ENCODE assay signal across 24 cellular contexts in the genomic region with DNA sequence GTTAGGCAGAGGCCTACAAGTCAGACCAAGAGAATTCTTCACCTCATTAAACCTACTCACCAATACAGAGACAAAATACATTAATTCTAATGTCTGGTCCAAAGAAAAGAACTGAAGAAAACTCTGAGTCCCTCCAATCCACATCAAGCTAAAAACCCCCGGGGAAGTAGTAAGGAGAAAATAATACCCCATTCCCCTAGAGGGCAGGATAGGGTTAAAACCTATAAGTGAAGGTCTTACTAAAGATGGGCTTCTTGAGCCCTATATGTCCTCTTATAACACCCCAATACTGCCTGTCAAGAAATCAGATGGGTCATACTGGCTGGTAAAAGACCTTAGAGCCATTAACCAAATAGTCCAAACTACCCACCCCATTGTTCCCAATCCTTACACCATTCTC.
DNase-seq lines count a peak whose midpoint lies in the region; ATAC-seq, FAIRE-seq and TF ChIP-seq lines count a peak whose summit lies in the region.
"Had no signal": no experiment of that assay in that cellular context is flagged by ENCODE, and none has a peak within 500 bp of the region (broad histone marks: within the 10 kb centered on the region; RNA-seq: fewer than 3 reads in every experiment).

No MANE protein-coding gene starts in this region.

- 79% methylated on average over 1 of the region's 1 CpG; no CpG with 5 or more reads in 1 of the 2 experiments for WGBS in H1 (ENCODE audit: extremely low coverage in 1 of 2, insufficient coverage in 1 of 2, insufficient read length in 1 of 2, insufficient replicate concordance in 2 of 2, low coverage in 1 of 2, low lambda C conversion rate in 2 of 2, missing lambda C conversion rate in 1 of 2), 2 experiments

- DNase-seq in A673 (ENCODE audit: low spot score) (peak; percentile 12), GM23338 (ENCODE audit: low spot score) (peak; percentile 61), H1 (ENCODE audit: low read depth in 1 of 2, low spot score in 2 of 2) (no peak), DMS 273 treated with DMSO at 0.1 percent for 48 hours (lab: John Stamatoyannopoulos, UW) (no peak), NAMALWA (ENCODE audit: low spot score) (no peak)
- DNase-seq in stimulated activated CD4-positive, alpha-beta T cell treated with anti-CD3 and anti-CD28 coated beads, Interleukin-1b, Interleukin-23, amount 100 ng/mL, for 48 hours: no peak
- DNase-seq: Caco-2; CD4-positive, alpha-beta T cell; GDM1; HCEC 1CT; IMR-90; NCI-H1694; NCI-H2081; NCI-H446 treated with DMSO at 0.1 percent for 48 hours; NCI-H526 treated with DMSO at 0.1 percent for 48 hours; PC-9; SIG-M5; T-helper 1 cell had no signal

- TF ChIP-seq EP300 in H1 (IDR thresholded peaks at IDR 0.05; ENCODE audit: borderline replicate concordance in 1 of 2, low read depth in 2 of 2, low read length in 2 of 2): no peak

- no peak for FAIRE-seq in H1 (lab: Jason Lieb, UNC)
- FAIRE-seq: A204.1, GM18507 had no signal

- H3K27ac Mint-ChIP-seq in GM23338: no peak overlapping the region
- H3K27ac Mint-ChIP-seq: CD4-positive, alpha-beta T cell had no signal

- peaks cover 6% of the 10 kb centered on the region for H3K36me3 Mint-ChIP-seq in GM23338 (ENCODE audit: low read depth)

- H4K20me1 ChIP-seq in GM23338 (replicated peaks; ENCODE audit: insufficient read depth): no peaks in the 10 kb centered on the region
- no peaks in the 10 kb centered on the region for H4K20me1 ChIP-seq in OCI-LY3 (ENCODE audit: insufficient read depth, low read length)
- no peaks in the 10 kb centered on the region for H4K20me1 ChIP-seq in H1 (replicated peaks in 1 of 2; ENCODE audit: control insufficient read depth in 1 of 2, insufficient read depth in 2 of 2, low read length in 2 of 2)

- H3K79me2 ChIP-seq in GM23338 (replicated peaks; ENCODE audit: insufficient read depth) (no peaks in the 10 kb centered on the region), OCI-LY3 (ENCODE audit: low read length) (no peaks in the 10 kb centered on the region), H1 (ENCODE audit: control insufficient read depth in 1 of 2, insufficient read depth in 2 of 2, low read length in 2 of 2) (no peaks in the 10 kb centered on the region)

- no peak overlapping the region for H3K18ac ChIP-seq in H1 (ENCODE audit: extremely low read depth, low read length)

- H3K4me2 ChIP-seq in GM23338 (no peak overlapping the region), OCI-LY3 (ENCODE audit: low read length) (no peak overlapping the region), H1 (ENCODE audit: insufficient read depth in 1 of 2, low read depth in 2 of 2, low read length in 2 of 2) (no peak overlapping the region)
- H3K4me2 ChIP-seq: KMS-11, PC-9 had no signal

- no peak overlapping the region for H4K91ac ChIP-seq in H1 (replicated peaks; ENCODE audit: insufficient read length, low read length)

- no peak overlapping the region for H2BK120ac ChIP-seq in H1 (replicated peaks; ENCODE audit: low read depth, low read length)

- H2BK15ac ChIP-seq in H1 (ENCODE audit: low read length): no peak overlapping the region

- peaks cover 11% of the 10 kb centered on the region for H3K9me3 Mint-ChIP-seq in GM23338

- H3K27ac ChIP-seq in A673 (ENCODE audit: low read depth, low read length, poor library complexity, severe bottlenecking): no peak overlapping the region
- H3K27ac ChIP-seq in GM23338 (ENCODE audit: low read depth): no peak overlapping the region
- H3K27ac ChIP-seq in OCI-LY3 (ENCODE audit: low read length): no peak overlapping the region
- H3K27ac ChIP-seq in H1 (ENCODE audit: low read depth, low read length): no peak overlapping the region
- H3K27ac ChIP-seq: KMS-11, PC-9 had no signal

- no peak overlapping the region for H2AK5ac ChIP-seq in H1 (ENCODE audit: low read depth, low read length)

- no peaks in the 10 kb centered on the region for H3F3A ChIP-seq in GM23338 (replicated peaks; ENCODE audit: low read depth)

- no peak overlapping the region for H2BK5ac ChIP-seq in H1 (ENCODE audit: low read depth, low read length)

- H3K9me2 ChIP-seq in GM23338 (ENCODE audit: insufficient read depth): peaks cover 4% of the 10 kb centered on the region; the same call in 1 of the 2 replicates

- H2BK20ac ChIP-seq in H1 (ENCODE audit: low read length): no peak overlapping the region

- no peaks in the 10 kb centered on the region for H3K79me1 ChIP-seq in H1 (ENCODE audit: low read depth, low read length)

- H3K56ac ChIP-seq in H1 (replicated peaks; ENCODE audit: insufficient read length, low read depth, low read length): no peak overlapping the region

- H2AFZ ChIP-seq in GM23338 (no peak overlapping the region), OCI-LY3 (ENCODE audit: low read depth, low read length) (no peak overlapping the region), H1 (ENCODE audit: low read length) (no peak overlapping the region)
- H2AFZ ChIP-seq: PC-9 had no signal

- no peak overlapping the region for H3K4ac ChIP-seq in H1 (replicated peaks; ENCODE audit: insufficient read length, low read depth, low read length)

- H2BK12ac ChIP-seq in H1 (ENCODE audit: low read depth, low read length): no peak overlapping the region

- H3K23ac ChIP-seq in H1 (ENCODE audit: insufficient read length): no peak overlapping the region

- H3K36me3 ChIP-seq in A673 (ENCODE audit: insufficient read depth, low read length, poor library complexity, severe bottlenecking) (no peaks in the 10 kb centered on the region), GM23338 (ENCODE audit: insufficient read depth) (no peaks in the 10 kb centered on the region), OCI-LY3 (replicated peaks; ENCODE audit: low read depth, low read length) (peaks cover 7% of the 10 kb centered on the region), H1 (ENCODE audit: control insufficient read depth in 2 of 4, insufficient read depth in 4 of 4, low read length in 3 of 4) (no peaks in the 10 kb centered on the region)

- TF ChIP-seq RAD21 in H1 (IDR thresholded peaks at IDR 0.05 in 1 of 2, conservative IDR thresholded peaks at IDR 0.05 in 1 of 2; ENCODE audit: low read depth in 2 of 2, low read length in 2 of 2): peak; percentile 58 to 70

- no peak overlapping the region for H4K8ac ChIP-seq in H1 (ENCODE audit: extremely low read depth, insufficient read depth, low read length)

- no peak for ATAC-seq in GM23338
- no peak for ATAC-seq in GM18867 (IDR thresholded peaks at IDR 0.05; ENCODE audit: unreplicated experiment)
- ATAC-seq: SK-N-SH treated with all-trans-retinoic acid at 6 μM for 48 hours had no signal

- no peak for TF ChIP-seq POLR2A in H1 (IDR thresholded peaks at IDR 0.05; ENCODE audit: control extremely low read depth in 1 of 2, low read depth in 2 of 2, low read length in 2 of 2)

- no peak overlapping the region for H3K4me3 Mint-ChIP-seq in GM23338
- H3K4me3 Mint-ChIP-seq: CD4-positive, alpha-beta T cell had no signal

- intact Hi-C loops in A673 (cut with micrococcal nuclease; ENCODE audit: unreplicated experiment): loop anchor here (5.0 to 10.0 kb wide), 3 partner anchors 315 to 642 kb away; no protein-coding TSS in a partner anchor

- H3K27me3 ChIP-seq in A673 (replicated peaks; ENCODE audit: insufficient read depth, low read depth, low read length, poor library complexity) (no peaks in the 10 kb centered on the region), GM23338 (ENCODE audit: insufficient read depth) (no peaks in the 10 kb centered on the region), OCI-LY3 (ENCODE audit: low read depth, low read length) (no peaks in the 10 kb centered on the region), H1 (replicated peaks in 1 of 4; ENCODE audit: control insufficient read depth in 3 of 4, extremely low read depth in 1 of 4, insufficient read depth in 3 of 4, low read length in 3 of 4) (no peaks in the 10 kb centered on the region)

- CTCF ChIA-PET in A673 (lab: Charles Lee) (interaction anchor here (1.0 kb wide), 1 partner anchor 253 kb away, joined by 5 read pairs; no protein-coding TSS in a partner anchor), H1 (lab: Charles Lee; ENCODE audit: partially characterized antibody) (interaction anchor here (0.6 to 2.3 kb wide), 19 partner anchors 8 to 426 kb away, joined by 3 to 19 read pairs (median 5); a partner anchor contains a TSS)

- H4K5ac ChIP-seq in H1 (ENCODE audit: insufficient read length, low read depth, low read length): no peak overlapping the region

- H3K9me3 ChIP-seq in A673 (ENCODE audit: low read depth, low read length, poor library complexity, severe bottlenecking) (no peaks in the 10 kb centered on the region), OCI-LY3 (ENCODE audit: insufficient read depth, low read length) (peaks cover 5% of the 10 kb centered on the region; the same call in 1 of the 2 replicates), H1 (ENCODE audit: insufficient read depth in 2 of 2, low read depth in 1 of 2, low read length in 1 of 2) (no peaks in the 10 kb centered on the region)

- H3K4me1 ChIP-seq in A673 (ENCODE audit: insufficient read depth, low read length, poor library complexity, severe bottlenecking) (peaks cover 8% of the 10 kb centered on the region), GM23338 (ENCODE audit: insufficient read depth) (peaks cover 4% of the 10 kb centered on the region; the same call in 1 of the 2 replicates), OCI-LY3 (ENCODE audit: low read length) (peaks cover 37% of the 10 kb centered on the region), H1 (replicated peaks in 1 of 4; ENCODE audit: control insufficient read depth in 3 of 4, insufficient read depth in 4 of 4, low read length in 3 of 4) (peaks cover 0 to 2% (median under 1%) of the 10 kb centered on the region in 4 experiments; a peak in 3 of 7 replicates)

- no peak overlapping the region for H3K14ac ChIP-seq in H1 (ENCODE audit: insufficient read length)

- peaks cover 12% of the 10 kb centered on the region; the same call in 2 of the 3 replicates for H3K4me1 Mint-ChIP-seq in GM23338

- H3K9ac ChIP-seq in OCI-LY3 (ENCODE audit: low read length) (no peak overlapping the region), H1 (replicated peaks in 1 of 4; ENCODE audit: extremely low read depth in 1 of 4, low read depth in 3 of 4, low read length in 3 of 4) (no peak overlapping the region)
- H3K9ac ChIP-seq: KMS-11 had no signal

- H3K4me3 ChIP-seq in A673 (ENCODE audit: low read depth, low read length, poor library complexity, severe bottlenecking) (no peak overlapping the region), GM23338 (no peak overlapping the region), OCI-LY3 (ENCODE audit: low read length) (no peak overlapping the region), H1 (ENCODE audit: extremely low read depth in 1 of 4, insufficient read depth in 2 of 4, low read depth in 3 of 4, low read length in 4 of 4) (no peak overlapping the region)
- H3K4me3 ChIP-seq: PC-9 had no signal

- H3K27me3 Mint-ChIP-seq in GM23338 (ENCODE audit: insufficient read depth, low read depth, poor library complexity): peaks cover 5% of the 10 kb centered on the region
- H3K27me3 Mint-ChIP-seq: CD4-positive, alpha-beta T cell had no signal

- no TSS peak for BruUV-seq in A673 (replicated peaks; lab: Mats Ljungman, UMichigan)

- H3K23me2 ChIP-seq in H1 (ENCODE audit: low read depth, low read length): no peaks in the 10 kb centered on the region

- TF ChIP-seq CTCF in A673 (conservative IDR thresholded peaks at IDR 0.05; ENCODE audit: low read depth, low read length): no peak
- TF ChIP-seq CTCF in GM23338 (conservative IDR thresholded peaks at IDR 0.05; ENCODE audit: low read depth in 2 of 2): peak; percentile 46 to 57
- 0 out of 2 replicates have a peak, but pooled peaks have one; percentile 3 for TF ChIP-seq CTCF in OCI-LY3 (IDR thresholded peaks at IDR 0.05; ENCODE audit: low read depth, low read length)
- peak in 2 of 3 experiments; percentile 28 to 34; a peak in 2 of 4 replicates for TF ChIP-seq CTCF in H1 (IDR thresholded peaks at IDR 0.05; ENCODE audit: control extremely low read depth in 1 of 3, insufficient read depth in 1 of 3, low read depth in 1 of 3, low read length in 3 of 3)

- POLR2A ChIA-PET in A673 (lab: Charles Lee; ENCODE audit: low non-redundant PET): no interaction called here
- POLR2A ChIA-PET in H1 (lab: Charles Lee; ENCODE audit: partially characterized antibody): interaction anchor here (1.2 kb wide), 1 partner anchor 141 kb away, joined by 3 read pairs; a partner anchor contains a TSS

Comparison
In these comparisons a context has a peak if more than half of its experiments do, and no peak if none do; other contexts are left out.
1. DNase-seq: peak in A673 (single experiment) and GM23338 (single experiment); none in H1 (0 of 2), DMS 273 treated with DMSO at 0.1 percent for 48 hours (single experiment), NAMALWA (single experiment) and stimulated activated CD4-positive, alpha-beta T cell treated with anti-CD3 and anti-CD28 coated beads, Interleukin-1b, Interleukin-23, amount 100 ng/mL, for 48 hours (single experiment).